Comparison of ENCODE assay signal across 25 cellular contexts in genomic region chr1:116113615-116114014, GRCh38. TPM values are rescaled to one million over a fixed set of nuclear protein-coding genes. Genes with fewer than 3 reads are reported as not detected.
"Had no signal": no experiment of that assay in that cellular context is flagged by ENCODE, and none has a peak within 500 bp of the region (broad histone marks: within the 10 kb centered on the region; RNA-seq: fewer than 3 reads in every experiment).

No MANE protein-coding gene starts in this region.

- H3K27ac ChIP-seq: body of pancreas, hepatocyte, neural progenitor cell, sigmoid colon, spleen, tibial nerve had no signal

- H3K36me3 ChIP-seq: esophagus squamous epithelium, neural progenitor cell, prostate gland, sigmoid colon, spleen, tibial nerve had no signal

- H3K4me1 ChIP-seq: body of pancreas, neural progenitor cell, sigmoid colon, spleen, tibial nerve had no signal

- H3K9me3 ChIP-seq: body of pancreas, esophagus squamous epithelium, prostate gland, sigmoid colon, spleen, tibial nerve had no signal

- H3K79me2 ChIP-seq: hepatocyte had no signal

- FAIRE-seq: endothelial cell of umbilical vein had no signal

- H3K4me3 ChIP-seq: body of pancreas, esophagus squamous epithelium, hepatocyte, neural progenitor cell, prostate gland, sigmoid colon, spleen, tibial nerve had no signal

- H3K27me3 ChIP-seq: body of pancreas, esophagus squamous epithelium, hepatocyte, neural progenitor cell, sigmoid colon, tibial nerve had no signal

- ATAC-seq: activated CD4-positive, alpha-beta T cell treated with anti-CD3 and anti-CD28 coated beads for 36 hours; activated CD8-positive, alpha-beta T cell treated with anti-CD3 and anti-CD28 coated beads for 36 hours; body of pancreas; left colon; naive thymus-derived CD4-positive, alpha-beta T cell; stimulated activated naive B cell treated with anti-CD40 and anti-IgM and Interleukin-4, amounts not matched to agents 10 μg/mL and 1 μg/mL and 100 μg/mL, for 72 hours had no signal

- H3K9ac ChIP-seq: neural progenitor cell had no signal

- H3K4me2 ChIP-seq: hepatocyte, neural progenitor cell had no signal

- DNase-seq: activated CD4-positive, alpha-beta T cell treated with anti-CD3 and anti-CD28 coated beads for 36 hours; activated CD8-positive, alpha-beta T cell treated with anti-CD3 and anti-CD28 coated beads for 36 hours; activated naive CD4-positive, alpha-beta T cell treated with Interleukin-2 at 50 U/mL for 16 hours; activated naive CD8-positive, alpha-beta T cell treated with anti-CD3 and anti-CD28 coated beads, Interleukin-2, amount 10 ng/mL, durations not matched to agents 7 days and 5 days; activated T-cell treated with anti-CD3 and anti-CD28 coated beads, Interleukin-2, amount 50 U/mL, for 24 hours; body of pancreas; dermis blood vessel endothelial cell; effector memory CD4-positive, alpha-beta T cell; esophagus squamous epithelium; left colon; naive thymus-derived CD4-positive, alpha-beta T cell; sigmoid colon; spleen; stimulated activated naive B cell treated with anti-CD40 and anti-IgM and Interleukin-4, amounts not matched to agents 10 μg/mL and 1 μg/mL and 100 μg/mL, for 72 hours; substantia nigra had no signal

RNA-seq across cellular contexts. Expression of gene MAB21L3, which starts 2.4 kb away (rescaled TPM):
- total RNA-seq: activated CD4-positive, alpha-beta T cell treated with anti-CD3 and anti-CD28 coated beads for 36 hours; activated CD8-positive, alpha-beta T cell treated with anti-CD3 and anti-CD28 coated beads for 36 hours; activated naive CD8-positive, alpha-beta T cell treated with anti-CD3 and anti-CD28 coated beads, Interleukin-2, amount 10 ng/mL, durations not matched to agents 7 days and 5 days; activated T-helper 2 cell treated with anti-CD3 and anti-CD28 coated beads, Interferon-gamma antibody, Interleukin-2, Interleukin-4, amounts not matched to agents 10 μg/mL and 5 μg/mL and 100 μg/mL, durations not matched to agents 14 hours and 24 hours and 36 hours; body of pancreas; cardiac septum; endothelial cell of umbilical vein; glomerular endothelial cell; mucosa of gallbladder; T-helper 2 cell treated with Interferon-gamma antibody and Interleukin-4, amounts not matched to agents 100 ng/mL and 5 ng/mL, for 36 hours had no signal
- polyA plus RNA-seq: endothelial cell of umbilical vein; naive thymus-derived CD4-positive, alpha-beta T cell had no signal
